ENCODE assay signal across 1 cellular context in the genomic region with DNA sequence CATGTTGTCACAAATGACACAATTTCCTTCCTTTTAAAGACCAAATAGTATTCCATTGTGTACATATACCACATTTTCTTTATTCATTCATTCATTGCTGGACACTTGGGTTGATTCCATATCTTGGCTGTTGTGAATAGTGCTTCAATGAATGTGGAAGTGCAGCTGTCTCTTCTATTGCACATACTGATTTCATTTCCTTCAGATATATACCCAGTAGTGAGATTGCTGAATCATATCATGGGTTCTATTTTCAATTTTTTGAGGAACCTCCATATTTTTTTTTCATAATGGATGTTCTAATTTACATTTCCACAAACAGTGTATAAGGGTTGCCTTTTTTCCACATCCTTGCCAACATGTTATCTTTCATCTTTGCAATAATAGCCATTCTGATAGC.
TF ChIP-seq lines count a peak whose summit lies in the region.

No MANE protein-coding gene starts in this region.

TF ChIP-seq in HepG2, 621 proteins besides CTCF, POLR2A, EP300 and RAD21:
- TF ChIP-seq, protein P1, sequence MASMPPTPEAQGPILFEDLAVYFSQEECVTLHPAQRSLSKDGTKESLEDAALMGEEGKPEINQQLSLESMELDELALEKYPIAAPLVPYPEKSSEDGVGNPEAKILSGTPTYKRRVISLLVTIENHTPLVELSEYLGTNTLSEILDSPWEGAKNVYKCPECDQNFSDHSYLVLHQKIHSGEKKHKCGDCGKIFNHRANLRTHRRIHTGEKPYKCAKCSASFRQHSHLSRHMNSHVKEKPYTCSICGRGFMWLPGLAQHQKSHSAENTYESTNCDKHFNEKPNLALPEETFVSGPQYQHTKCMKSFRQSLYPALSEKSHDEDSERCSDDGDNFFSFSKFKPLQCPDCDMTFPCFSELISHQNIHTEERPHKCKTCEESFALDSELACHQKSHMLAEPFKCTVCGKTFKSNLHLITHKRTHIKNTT (CRISPR knock-in tag; IDR thresholded peaks at IDR 0.05) = no peak
- TF ChIP-seq ZNF615 (CRISPR knock-in tag; IDR thresholded peaks at IDR 0.05; ENCODE audit: borderline replicate concordance) = no peak
